ENCODE assay signal across 7 cellular contexts in genomic region chr5:89596821-89597220, GRCh38.
"Had no signal": no experiment of that assay in that cellular context is flagged by ENCODE, and none has a peak within 500 bp of the region (broad histone marks: within the 10 kb centered on the region; RNA-seq: fewer than 3 reads in every experiment).

No MANE protein-coding gene starts in this region.

- H3K27ac ChIP-seq: GM23248 had no signal

- H3K9ac ChIP-seq: GM23248 had no signal

- H3K4me3 Mint-ChIP-seq: H9 had no signal

- FAIRE-seq: H1, H54, HTR-8/SVneo had no signal

- H2AFZ ChIP-seq: GM23248 had no signal

- H3K27ac Mint-ChIP-seq: H9 had no signal

- H3K4me3 ChIP-seq: GM23248 had no signal

- DNase-seq: GM23248, H9, HCEC 1CT, IMR-90 had no signal
